In genomic region chr17:31272236-31272635, GRCh38 we compare ENCODE assay signal across 31 cellular contexts. TPM values are rescaled to one million over a fixed set of nuclear protein-coding genes. Genes with fewer than 3 reads are reported as not detected.
"Had no signal": no experiment of that assay in that cellular context is flagged by ENCODE, and none has a peak within 500 bp of the region (broad histone marks: within the 10 kb centered on the region; RNA-seq: fewer than 3 reads in every experiment).

No MANE protein-coding gene starts in this region.

- H3K4me3 ChIP-seq: coronary artery had no signal

- ATAC-seq: activated T-cell treated with anti-CD3 and anti-CD28 coated beads, Interleukin-2, amount 50 U/mL, for 72 hours; effector memory CD8-positive, alpha-beta T cell; esophagus mucosa; WTC11 had no signal

- H3K4me1 Mint-ChIP-seq: activated CD4-positive, alpha-beta memory T cell treated with anti-CD3 and anti-CD28 coated beads, Interleukin-2, amount 10 ng/mL, durations not matched to agents 7 days and 5 days; activated CD4-positive, alpha-beta T cell treated with anti-CD3 and anti-CD28 coated beads, Interleukin-2, amount 10 ng/mL, durations not matched to agents 7 days and 5 days; activated naive CD4-positive, alpha-beta T cell treated with anti-CD3 and anti-CD28 coated beads, Interleukin-2, amount 10 ng/mL, durations not matched to agents 7 days and 5 days; activated naive CD8-positive, alpha-beta T cell treated with anti-CD3 and anti-CD28 coated beads, Interleukin-2, amount 10 ng/mL, durations not matched to agents 7 days and 5 days; central memory CD8-positive, alpha-beta T cell had no signal

- H3K9me3 Mint-ChIP-seq: activated CD4-positive, alpha-beta memory T cell treated with anti-CD3 and anti-CD28 coated beads, Interleukin-2, amount 10 ng/mL, durations not matched to agents 7 days and 5 days; activated CD4-positive, alpha-beta T cell treated with anti-CD3 and anti-CD28 coated beads, Interleukin-2, amount 10 ng/mL, durations not matched to agents 7 days and 5 days; activated naive CD4-positive, alpha-beta T cell treated with anti-CD3 and anti-CD28 coated beads, Interleukin-2, amount 10 ng/mL, durations not matched to agents 7 days and 5 days; activated naive CD4-positive, alpha-beta T cell treated with anti-CD3 and anti-CD28 coated beads, Interleukin-2, amount 50 U/mL, for 72 hours; activated naive CD8-positive, alpha-beta T cell treated with anti-CD3 and anti-CD28 coated beads, Interleukin-2, amount 10 ng/mL, durations not matched to agents 7 days and 5 days; activated T-cell treated with anti-CD3 and anti-CD28 coated beads, Interleukin-2, amount 50 U/mL, for 24 hours; activated T-cell treated with anti-CD3 and anti-CD28 coated beads, Interleukin-2, amount 50 U/mL, for 72 hours; central memory CD8-positive, alpha-beta T cell; effector memory CD8-positive, alpha-beta T cell; WTC11 had no signal

- H3K27me3 Mint-ChIP-seq: activated CD4-positive, alpha-beta memory T cell treated with anti-CD3 and anti-CD28 coated beads, Interleukin-2, amount 10 ng/mL, durations not matched to agents 7 days and 5 days; activated CD4-positive, alpha-beta T cell treated with anti-CD3 and anti-CD28 coated beads, Interleukin-2, amount 10 ng/mL, durations not matched to agents 7 days and 5 days; activated naive CD4-positive, alpha-beta T cell treated with anti-CD3 and anti-CD28 coated beads, Interleukin-2, amount 10 ng/mL, durations not matched to agents 7 days and 5 days; activated naive CD8-positive, alpha-beta T cell treated with anti-CD3 and anti-CD28 coated beads, Interleukin-2, amount 10 ng/mL, durations not matched to agents 7 days and 5 days; activated T-cell treated with anti-CD3 and anti-CD28 coated beads, Interleukin-2, amount 50 U/mL, for 24 hours; central memory CD8-positive, alpha-beta T cell; effector memory CD8-positive, alpha-beta T cell had no signal

- H3K27ac ChIP-seq: brain microvascular endothelial cell, coronary artery, VCaP had no signal

- H3K4me3 Mint-ChIP-seq: activated CD4-positive, alpha-beta memory T cell treated with anti-CD3 and anti-CD28 coated beads, Interleukin-2, amount 10 ng/mL, durations not matched to agents 7 days and 5 days; activated CD4-positive, alpha-beta T cell treated with anti-CD3 and anti-CD28 coated beads, Interleukin-2, amount 10 ng/mL, durations not matched to agents 7 days and 5 days; activated naive CD4-positive, alpha-beta T cell treated with anti-CD3 and anti-CD28 coated beads, Interleukin-2, amount 10 ng/mL, durations not matched to agents 7 days and 5 days; activated naive CD8-positive, alpha-beta T cell treated with anti-CD3 and anti-CD28 coated beads, Interleukin-2, amount 10 ng/mL, durations not matched to agents 7 days and 5 days; activated T-cell treated with anti-CD3 and anti-CD28 coated beads, Interleukin-2, amount 50 U/mL, for 24 hours; activated T-cell treated with anti-CD3 and anti-CD28 coated beads, Interleukin-2, amount 50 U/mL, for 72 hours; central memory CD8-positive, alpha-beta T cell; effector memory CD8-positive, alpha-beta T cell; WTC11 had no signal

- H3K27ac Mint-ChIP-seq: activated CD4-positive, alpha-beta memory T cell treated with anti-CD3 and anti-CD28 coated beads, Interleukin-2, amount 10 ng/mL, durations not matched to agents 7 days and 5 days; activated CD4-positive, alpha-beta T cell treated with anti-CD3 and anti-CD28 coated beads, Interleukin-2, amount 10 ng/mL, durations not matched to agents 7 days and 5 days; activated naive CD4-positive, alpha-beta T cell treated with anti-CD3 and anti-CD28 coated beads, Interleukin-2, amount 10 ng/mL, durations not matched to agents 7 days and 5 days; activated naive CD4-positive, alpha-beta T cell treated with anti-CD3 and anti-CD28 coated beads, Interleukin-2, amount 50 U/mL, for 72 hours; activated naive CD8-positive, alpha-beta T cell treated with anti-CD3 and anti-CD28 coated beads, Interleukin-2, amount 10 ng/mL, durations not matched to agents 7 days and 5 days; activated T-cell treated with anti-CD3 and anti-CD28 coated beads, Interleukin-2, amount 50 U/mL, for 24 hours; activated T-cell treated with anti-CD3 and anti-CD28 coated beads, Interleukin-2, amount 50 U/mL, for 72 hours; effector memory CD8-positive, alpha-beta T cell; WTC11 had no signal

- H3K27me3 ChIP-seq: brain microvascular endothelial cell had no signal

- DNase-seq: activated CD4-positive, alpha-beta memory T cell treated with anti-CD3 and anti-CD28 coated beads, Interleukin-2, amount 10 ng/mL, durations not matched to agents 7 days and 5 days; activated CD4-positive, alpha-beta T cell treated with anti-CD3 and anti-CD28 coated beads for 1 hour; activated CD4-positive, alpha-beta T cell treated with anti-CD3 and anti-CD28 coated beads for 4 hours; activated CD4-positive, alpha-beta T cell treated with anti-CD3 and anti-CD28 coated beads, Interleukin-2, amount 10 ng/mL, durations not matched to agents 7 days and 5 days; activated CD4-positive, alpha-beta T cell treated with anti-CD3 and anti-CD28 coated beads, Interleukin-2, amount 50 U/mL, for 4 hours; activated CD8-positive, alpha-beta memory T cell treated with anti-CD3 and anti-CD28 coated beads, Interleukin-2, amount 50 U/mL, for 48 hours; activated gamma-delta T cell; activated naive CD4-positive, alpha-beta T cell; activated naive CD4-positive, alpha-beta T cell treated with anti-CD3 and anti-CD28 coated beads, Interleukin-2, amount 10 ng/mL, durations not matched to agents 7 days and 5 days; activated naive CD8-positive, alpha-beta T cell treated with anti-CD3 and anti-CD28 coated beads, Interleukin-2, amount 10 ng/mL, durations not matched to agents 7 days and 5 days; activated T-cell treated with anti-CD3 and anti-CD28 coated beads for 4 hours; activated T-cell treated with anti-CD3 and anti-CD28 coated beads, Interleukin-2, amount 50 U/mL, for 24 hours; activated T-cell treated with anti-CD3 and anti-CD28 coated beads, Interleukin-2, amount 50 U/mL, for 72 hours; anterior cingulate cortex; brain microvascular endothelial cell; dermis blood vessel endothelial cell; effector CD4-positive, alpha-beta T cell; effector memory CD8-positive, alpha-beta T cell; foreskin fibroblast; T-helper 2 cell had no signal

RNA-seq across cellular contexts. Expression of gene OMG, which starts 24.8 kb away (rescaled TPM):
- total RNA-seq: astrocyte, bronchial epithelial cell, endothelial cell of umbilical vein, epithelial cell of proximal tubule, esophagus mucosa, WTC11 had no signal

RNA-seq across cellular contexts. Expression of gene EVI2B, which starts 41.6 kb away (rescaled TPM):
- total RNA-seq: bronchial epithelial cell, epithelial cell of proximal tubule, frontal cortex had no signal

RNA-seq across cellular contexts. Expression of gene EVI2A, which starts 49.2 kb away (rescaled TPM):
- total RNA-seq: bronchial epithelial cell, dermis blood vessel endothelial cell, epithelial cell of proximal tubule had no signal
